ENCODE assay signal across 2 cellular contexts in the genomic region with DNA sequence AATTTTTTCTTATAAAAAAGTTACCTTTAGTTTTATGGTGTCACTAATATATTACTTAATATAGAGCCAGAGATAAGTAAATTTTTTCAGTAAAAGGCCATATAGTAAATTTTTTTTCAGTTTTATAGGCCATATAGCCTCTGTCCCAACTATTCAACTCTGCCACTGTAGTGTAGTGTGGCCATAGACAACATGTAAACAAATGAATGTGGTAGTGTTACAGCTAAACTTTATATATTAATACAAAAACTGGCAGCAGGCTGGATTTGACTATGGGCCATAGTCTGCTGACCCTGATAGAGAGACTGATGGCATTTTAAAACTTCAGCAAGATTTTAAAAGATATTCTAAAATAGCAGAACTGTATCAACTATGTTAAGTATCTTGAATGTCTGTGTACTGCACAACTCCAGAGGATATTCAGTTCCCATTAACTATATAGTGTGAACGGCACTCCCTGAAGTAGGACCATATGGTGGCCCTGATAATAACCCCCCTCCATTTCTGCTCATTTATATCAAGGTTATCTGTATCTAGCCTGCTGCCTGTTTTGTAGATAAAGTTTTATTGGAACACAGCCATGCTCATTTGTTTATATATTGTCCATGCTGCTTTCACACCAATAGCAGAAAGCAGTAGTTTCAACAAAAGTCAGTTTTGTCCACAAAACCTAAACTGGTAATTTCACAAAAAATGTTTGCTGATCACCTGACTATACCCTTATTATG.
TF ChIP-seq lines count a peak whose summit lies in the region.

No MANE protein-coding gene starts in this region.

TF ChIP-seq in SK-N-SH, 30 proteins besides CTCF, POLR2A, EP300 and RAD21 (continued from another document):
- TF ChIP-seq, protein P1, sequence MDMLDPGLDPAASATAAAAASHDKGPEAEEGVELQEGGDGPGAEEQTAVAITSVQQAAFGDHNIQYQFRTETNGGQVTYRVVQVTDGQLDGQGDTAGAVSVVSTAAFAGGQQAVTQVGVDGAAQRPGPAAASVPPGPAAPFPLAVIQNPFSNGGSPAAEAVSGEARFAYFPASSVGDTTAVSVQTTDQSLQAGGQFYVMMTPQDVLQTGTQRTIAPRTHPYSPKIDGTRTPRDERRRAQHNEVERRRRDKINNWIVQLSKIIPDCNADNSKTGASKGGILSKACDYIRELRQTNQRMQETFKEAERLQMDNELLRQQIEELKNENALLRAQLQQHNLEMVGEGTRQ (IDR thresholded peaks at IDR 0.05; ENCODE audit: borderline replicate concordance, low read depth, low read length): no peak

TF ChIP-seq in K562, 482 proteins besides CTCF, POLR2A, EP300 and RAD21 (continued from another document and continues in another):
- TF ChIP-seq, protein P2, sequence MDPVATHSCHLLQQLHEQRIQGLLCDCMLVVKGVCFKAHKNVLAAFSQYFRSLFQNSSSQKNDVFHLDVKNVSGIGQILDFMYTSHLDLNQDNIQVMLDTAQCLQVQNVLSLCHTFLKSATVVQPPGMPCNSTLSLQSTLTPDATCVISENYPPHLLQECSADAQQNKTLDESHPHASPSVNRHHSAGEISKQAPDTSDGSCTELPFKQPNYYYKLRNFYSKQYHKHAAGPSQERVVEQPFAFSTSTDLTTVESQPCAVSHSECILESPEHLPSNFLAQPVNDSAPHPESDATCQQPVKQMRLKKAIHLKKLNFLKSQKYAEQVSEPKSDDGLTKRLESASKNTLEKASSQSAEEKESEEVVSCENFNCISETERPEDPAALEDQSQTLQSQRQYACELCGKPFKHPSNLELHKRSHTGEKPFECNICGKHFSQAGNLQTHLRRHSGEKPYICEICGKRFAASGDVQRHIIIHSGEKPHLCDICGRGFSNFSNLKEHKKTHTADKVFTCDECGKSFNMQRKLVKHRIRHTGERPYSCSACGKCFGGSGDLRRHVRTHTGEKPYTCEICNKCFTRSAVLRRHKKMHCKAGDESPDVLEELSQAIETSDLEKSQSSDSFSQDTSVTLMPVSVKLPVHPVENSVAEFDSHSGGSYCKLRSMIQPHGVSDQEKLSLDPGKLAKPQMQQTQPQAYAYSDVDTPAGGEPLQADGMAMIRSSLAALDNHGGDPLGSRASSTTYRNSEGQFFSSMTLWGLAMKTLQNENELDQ (CRISPR knock-in tag; IDR thresholded peaks at IDR 0.05; ENCODE audit: borderline replicate concordance): no peak
- peak; percentile 55 to 96; a peak in 2 of 4 replicates for TF ChIP-seq TBL1XR1 (IDR thresholded peaks at IDR 0.05; ENCODE audit: low read length in 2 of 2)
- TF ChIP-seq ZNF274 (IDR thresholded peaks at IDR 0.05; ENCODE audit: borderline replicate concordance, low read depth, low read length): peak; percentile 60; the same call in 1 of the 2 replicates
- peak; percentile 84 for TF ChIP-seq MBD2 (IDR thresholded peaks at IDR 0.05; ENCODE audit: borderline replicate concordance, low read depth)
- TF ChIP-seq MED1 (CRISPR knock-in tag; IDR thresholded peaks at IDR 0.05; ENCODE audit: borderline replicate concordance): no peak
- peak; percentile 70; the same call in 1 of the 2 replicates for TF ChIP-seq MYNN (IDR thresholded peaks at IDR 0.05)
- no peak for TF ChIP-seq MYNN (CRISPR knock-in tag; IDR thresholded peaks at IDR 0.05)
- TF ChIP-seq BCOR (IDR thresholded peaks at IDR 0.05): 0 out of 2 replicates have a peak, but pooled peaks have one; percentile 60
- peak in 1 of 2 experiments; percentile 32; a peak in 1 of 4 replicates for TF ChIP-seq TEAD1 (CRISPR knock-in tag; IDR thresholded peaks at IDR 0.05)
- peak; percentile 66; the same call in 1 of the 2 replicates for TF ChIP-seq MYC (IDR thresholded peaks at IDR 0.05; ENCODE audit: low read depth, low read length)
- TF ChIP-seq MYC (CRISPR knock-in tag; IDR thresholded peaks at IDR 0.05; ENCODE audit: borderline replicate concordance, low read depth): no peak
- peak; percentile 83; the same call in 1 of the 2 replicates for TF ChIP-seq EZH2 (IDR thresholded peaks at IDR 0.05; ENCODE audit: borderline replicate concordance, low read depth, low read length)
- peak; percentile 98 for TF ChIP-seq PML (IDR thresholded peaks at IDR 0.05; ENCODE audit: low read length)
- TF ChIP-seq TCF7L2 (IDR thresholded peaks at IDR 0.05; ENCODE audit: low read depth, low read length): 0 out of 2 replicates have a peak, but pooled peaks have one; percentile 39
- peak; percentile 92 for TF ChIP-seq PHB2 (IDR thresholded peaks at IDR 0.05; ENCODE audit: low read depth)
- TF ChIP-seq, protein P3, sequence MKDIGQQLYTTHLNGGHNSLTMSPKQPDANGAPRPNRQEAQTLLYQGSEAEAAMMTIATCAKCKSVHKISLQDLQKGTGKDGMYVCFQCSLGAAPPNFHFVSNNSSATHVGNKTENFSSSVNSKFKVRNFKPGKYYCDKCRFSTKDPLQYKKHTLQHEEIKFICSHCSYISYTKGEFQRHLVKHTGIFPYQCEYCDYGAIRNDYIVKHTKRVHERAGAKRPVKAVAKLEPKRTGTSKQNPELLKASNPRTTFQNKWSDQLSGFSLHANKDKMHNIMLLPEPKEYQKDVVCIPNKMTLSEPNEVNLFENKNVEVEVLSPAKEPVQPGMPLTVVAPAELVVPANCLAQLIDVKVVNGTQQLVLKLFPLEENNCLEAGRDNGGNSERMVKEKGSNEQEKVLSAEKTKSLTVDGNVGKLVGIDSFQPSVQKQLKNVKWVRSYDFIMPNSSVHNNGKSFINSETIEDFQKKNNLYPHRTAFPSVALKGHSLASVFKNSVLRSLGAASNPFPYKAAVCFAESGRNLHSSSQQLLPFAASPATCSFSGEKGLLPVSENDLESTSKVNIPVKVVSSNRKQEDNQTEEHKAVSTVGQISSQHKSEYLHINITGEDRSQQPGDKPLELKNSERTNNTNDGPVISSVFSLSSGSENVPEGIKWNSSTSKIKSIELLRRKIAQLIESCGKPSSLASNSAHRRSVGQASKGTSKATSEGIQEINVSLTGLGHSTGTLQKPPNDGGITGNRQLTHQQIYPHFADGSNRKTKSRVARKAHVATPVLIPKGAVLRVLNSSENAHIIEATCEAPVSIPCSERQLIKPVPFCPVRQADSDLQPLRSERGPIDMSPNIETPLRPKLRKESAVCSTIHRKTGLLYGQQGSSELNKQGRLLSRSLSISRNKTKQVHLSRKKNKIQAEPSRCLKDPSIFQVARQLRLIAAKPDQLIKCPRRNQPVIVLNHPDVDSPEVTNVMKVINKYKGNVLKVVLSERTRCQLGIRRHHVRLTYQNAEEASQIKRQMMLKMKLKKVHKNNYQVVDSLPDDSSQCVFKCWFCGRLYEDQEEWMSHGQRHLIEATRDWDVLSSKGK (CRISPR knock-in tag; IDR thresholded peaks at IDR 0.05): no peak
- TF ChIP-seq RNF2 (IDR thresholded peaks at IDR 0.05): 0 out of 2 replicates have a peak, but pooled peaks have one; percentile 63
- peak; percentile 64 for TF ChIP-seq MXI1 (IDR thresholded peaks at IDR 0.05; ENCODE audit: low read depth, low read length)
- TF ChIP-seq NFE2 (IDR thresholded peaks at IDR 0.05; ENCODE audit: low read depth): peak; percentile 31; the same call in 1 of the 2 replicates
- peak; percentile 99 for TF ChIP-seq ARID1B (IDR thresholded peaks at IDR 0.05)
- TF ChIP-seq SIRT6 (IDR thresholded peaks at IDR 0.05; ENCODE audit: low read depth, low read length): no peak
- TF ChIP-seq ZNF644 (tag; IDR thresholded peaks at IDR 0.05; ENCODE audit: low read depth): peak; percentile 59; the same call in 1 of the 2 replicates
- TF ChIP-seq HDAC3 (IDR thresholded peaks at IDR 0.05; ENCODE audit: borderline replicate concordance, partially characterized antibody): peak; percentile 89
- no peak; the same call in 1 of the 2 replicates for TF ChIP-seq NR2C1 (IDR thresholded peaks at IDR 0.05)
- peak; percentile 53 for TF ChIP-seq NR2C1 (tag; IDR thresholded peaks at IDR 0.05)
- TF ChIP-seq, protein P4, sequence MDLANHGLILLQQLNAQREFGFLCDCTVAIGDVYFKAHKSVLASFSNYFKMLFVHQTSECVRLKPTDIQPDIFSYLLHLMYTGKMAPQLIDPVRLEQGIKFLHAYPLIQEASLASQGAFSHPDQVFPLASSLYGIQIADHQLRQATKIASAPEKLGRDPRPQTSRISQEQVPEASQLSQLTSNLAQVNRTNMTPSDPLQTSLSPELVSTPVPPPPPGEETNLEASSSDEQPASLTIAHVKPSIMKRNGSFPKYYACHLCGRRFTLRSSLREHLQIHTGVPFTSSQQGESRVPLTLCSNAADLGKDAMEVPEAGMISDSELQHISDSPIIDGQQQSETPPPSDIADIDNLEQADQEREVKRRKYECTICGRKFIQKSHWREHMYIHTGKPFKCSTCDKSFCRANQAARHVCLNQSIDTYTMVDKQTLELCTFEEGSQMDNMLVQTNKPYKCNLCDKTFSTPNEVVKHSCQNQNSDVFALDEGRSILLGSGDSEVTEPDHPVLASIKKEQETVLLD (IDR thresholded peaks at IDR 0.05): peak; percentile 81; the same call in 1 of the 2 replicates
- TF ChIP-seq KHSRP (IDR thresholded peaks at IDR 0.05): peak; percentile 81
- TF ChIP-seq, protein P5, sequence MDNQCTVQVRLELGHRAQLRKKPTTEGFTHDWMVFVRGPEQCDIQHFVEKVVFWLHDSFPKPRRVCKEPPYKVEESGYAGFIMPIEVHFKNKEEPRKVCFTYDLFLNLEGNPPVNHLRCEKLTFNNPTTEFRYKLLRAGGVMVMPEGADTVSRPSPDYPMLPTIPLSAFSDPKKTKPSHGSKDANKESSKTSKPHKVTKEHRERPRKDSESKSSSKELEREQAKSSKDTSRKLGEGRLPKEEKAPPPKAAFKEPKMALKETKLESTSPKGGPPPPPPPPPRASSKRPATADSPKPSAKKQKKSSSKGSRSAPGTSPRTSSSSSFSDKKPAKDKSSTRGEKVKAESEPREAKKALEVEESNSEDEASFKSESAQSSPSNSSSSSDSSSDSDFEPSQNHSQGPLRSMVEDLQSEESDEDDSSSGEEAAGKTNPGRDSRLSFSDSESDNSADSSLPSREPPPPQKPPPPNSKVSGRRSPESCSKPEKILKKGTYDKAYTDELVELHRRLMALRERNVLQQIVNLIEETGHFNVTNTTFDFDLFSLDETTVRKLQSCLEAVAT (IDR thresholded peaks at IDR 0.05): no peak
- no peak for TF ChIP-seq ARID2 (IDR thresholded peaks at IDR 0.05)
- no peak for TF ChIP-seq RBM14 (IDR thresholded peaks at IDR 0.05; ENCODE audit: borderline replicate concordance, insufficient read depth, low read depth, low read length)
- no peak for TF ChIP-seq ZNF431 (CRISPR knock-in tag; IDR thresholded peaks at IDR 0.05)
- TF ChIP-seq, protein P6, sequence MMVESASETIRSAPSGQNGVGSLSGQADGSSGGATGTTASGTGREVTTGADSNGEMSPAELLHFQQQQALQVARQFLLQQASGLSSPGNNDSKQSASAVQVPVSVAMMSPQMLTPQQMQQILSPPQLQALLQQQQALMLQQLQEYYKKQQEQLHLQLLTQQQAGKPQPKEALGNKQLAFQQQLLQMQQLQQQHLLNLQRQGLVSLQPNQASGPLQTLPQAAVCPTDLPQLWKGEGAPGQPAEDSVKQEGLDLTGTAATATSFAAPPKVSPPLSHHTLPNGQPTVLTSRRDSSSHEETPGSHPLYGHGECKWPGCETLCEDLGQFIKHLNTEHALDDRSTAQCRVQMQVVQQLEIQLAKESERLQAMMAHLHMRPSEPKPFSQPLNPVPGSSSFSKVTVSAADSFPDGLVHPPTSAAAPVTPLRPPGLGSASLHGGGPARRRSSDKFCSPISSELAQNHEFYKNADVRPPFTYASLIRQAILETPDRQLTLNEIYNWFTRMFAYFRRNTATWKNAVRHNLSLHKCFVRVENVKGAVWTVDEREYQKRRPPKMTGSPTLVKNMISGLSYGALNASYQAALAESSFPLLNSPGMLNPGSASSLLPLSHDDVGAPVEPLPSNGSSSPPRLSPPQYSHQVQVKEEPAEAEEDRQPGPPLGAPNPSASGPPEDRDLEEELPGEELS (CRISPR knock-in tag; IDR thresholded peaks at IDR 0.05; ENCODE audit: borderline replicate concordance): no peak
- TF ChIP-seq, protein P7, sequence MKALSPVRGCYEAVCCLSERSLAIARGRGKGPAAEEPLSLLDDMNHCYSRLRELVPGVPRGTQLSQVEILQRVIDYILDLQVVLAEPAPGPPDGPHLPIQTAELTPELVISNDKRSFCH (CRISPR knock-in tag; IDR thresholded peaks at IDR 0.05): no peak
- TF ChIP-seq, protein P7 (tag; IDR thresholded peaks at IDR 0.05): peak; percentile 72; the same call in 1 of the 2 replicates
- peak in 1 of 2 experiments; percentile 77; a peak in 2 of 4 replicates for TF ChIP-seq HDAC1 (IDR thresholded peaks at IDR 0.05)
- peak; percentile 68 for TF ChIP-seq NCOA4 (IDR thresholded peaks at IDR 0.05; ENCODE audit: partially characterized antibody)
- TF ChIP-seq, protein P8, sequence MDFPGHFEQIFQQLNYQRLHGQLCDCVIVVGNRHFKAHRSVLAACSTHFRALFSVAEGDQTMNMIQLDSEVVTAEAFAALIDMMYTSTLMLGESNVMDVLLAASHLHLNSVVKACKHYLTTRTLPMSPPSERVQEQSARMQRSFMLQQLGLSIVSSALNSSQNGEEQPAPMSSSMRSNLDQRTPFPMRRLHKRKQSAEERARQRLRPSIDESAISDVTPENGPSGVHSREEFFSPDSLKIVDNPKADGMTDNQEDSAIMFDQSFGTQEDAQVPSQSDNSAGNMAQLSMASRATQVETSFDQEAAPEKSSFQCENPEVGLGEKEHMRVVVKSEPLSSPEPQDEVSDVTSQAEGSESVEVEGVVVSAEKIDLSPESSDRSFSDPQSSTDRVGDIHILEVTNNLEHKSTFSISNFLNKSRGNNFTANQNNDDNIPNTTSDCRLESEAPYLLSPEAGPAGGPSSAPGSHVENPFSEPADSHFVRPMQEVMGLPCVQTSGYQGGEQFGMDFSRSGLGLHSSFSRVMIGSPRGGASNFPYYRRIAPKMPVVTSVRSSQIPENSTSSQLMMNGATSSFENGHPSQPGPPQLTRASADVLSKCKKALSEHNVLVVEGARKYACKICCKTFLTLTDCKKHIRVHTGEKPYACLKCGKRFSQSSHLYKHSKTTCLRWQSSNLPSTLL (IDR thresholded peaks at IDR 0.05): no peak
- TF ChIP-seq ZNF384 (IDR thresholded peaks at IDR 0.05; ENCODE audit: low read depth, low read length): 0 out of 2 replicates have a peak, but pooled peaks have one; percentile 3
- TF ChIP-seq KLF6 (CRISPR knock-in tag; IDR thresholded peaks at IDR 0.05; ENCODE audit: borderline replicate concordance): 0 out of 2 replicates have a peak, but pooled peaks have one; percentile 14
- peak; percentile 70; the same call in 1 of the 2 replicates for TF ChIP-seq SMAD4 (CRISPR knock-in tag; conservative IDR thresholded peaks at IDR 0.05)
- TF ChIP-seq ZNF197 (CRISPR knock-in tag; IDR thresholded peaks at IDR 0.05; ENCODE audit: low read depth): peak; percentile 80
